9 cellular contexts compared by ENCODE assay signal in the genomic region with DNA sequence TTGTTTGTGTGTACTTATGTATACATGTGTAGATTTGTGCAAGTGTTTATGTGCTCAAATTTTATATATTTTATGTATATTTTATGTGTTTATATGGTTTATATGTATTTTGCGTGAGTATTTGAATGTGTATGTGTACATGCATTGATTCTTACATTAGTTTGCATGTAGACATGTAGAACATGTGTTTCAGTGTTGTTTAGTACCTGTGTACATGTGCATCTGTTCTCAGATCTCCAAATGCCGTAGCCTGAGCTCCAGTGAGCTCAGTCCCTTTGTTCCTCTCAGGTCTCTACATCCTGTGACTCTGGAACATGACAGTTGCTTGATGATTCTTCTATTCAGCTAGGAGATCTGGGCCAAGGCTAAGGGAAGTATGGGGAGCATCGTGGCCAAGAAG. TPM values are rescaled to one million over a fixed set of nuclear protein-coding genes. Genes with fewer than 3 reads are reported as not detected.
"Had no signal": no experiment of that assay in that cellular context is flagged by ENCODE, and none has a peak within 500 bp of the region (broad histone marks: within the 10 kb centered on the region; RNA-seq: fewer than 3 reads in every experiment).

No MANE protein-coding gene starts in this region.

- ATAC-seq: GM12878 had no signal

- DNase-seq: GDM1, GF-D8 had no signal

- FAIRE-seq: G401.6, GM12878, GM12891, GM12892, GM18507, GM19239 had no signal

- H3K4me3 ChIP-seq: GM12878 had no signal

RNA-seq across cellular contexts. Expression of a gene that starts 4.5 kb away (rescaled TPM):
- total RNA-seq: G401, GM12878 had no signal
- polyA plus RNA-seq: GM12878 had no signal

RNA-seq across cellular contexts. Expression of a gene that starts 11.1 kb away (rescaled TPM):
- total RNA-seq: G401, GM12878 had no signal
- polyA plus RNA-seq: GM12878 had no signal

RNA-seq across cellular contexts. Expression of a gene that starts 26.5 kb away (rescaled TPM):
- total RNA-seq: G401, GM12878 had no signal
- polyA plus RNA-seq: GM12878 had no signal

RNA-seq across cellular contexts. Expression of a gene that starts 45.5 kb away (rescaled TPM):
- total RNA-seq: G401, GM12878 had no signal
- polyA plus RNA-seq: GM12878 had no signal
